Comparison of ENCODE assay signal across 23 cellular contexts in the genomic region with DNA sequence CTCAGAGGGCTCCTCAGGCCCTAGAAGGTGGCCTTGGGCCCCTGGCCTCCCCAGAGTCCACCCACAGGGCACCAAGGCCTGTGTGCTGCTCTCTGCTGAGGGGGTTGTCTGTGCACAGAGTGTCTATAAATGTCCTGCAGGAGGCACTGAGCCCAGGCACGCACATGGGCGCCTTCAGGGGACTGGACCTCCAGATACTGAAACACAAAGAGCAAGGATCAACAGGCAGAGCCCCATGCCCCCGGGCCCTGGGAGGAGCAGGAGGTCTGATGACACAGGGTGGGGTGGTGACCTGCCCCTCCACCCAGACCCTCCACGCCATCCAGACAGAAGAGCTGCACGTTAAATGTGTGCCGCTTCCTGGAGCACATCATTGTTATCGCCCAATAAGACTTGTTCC.
DNase-seq lines count a peak whose midpoint lies in the region; ATAC-seq, FAIRE-seq and TF ChIP-seq lines count a peak whose summit lies in the region.
"Had no signal": no experiment of that assay in that cellular context is flagged by ENCODE, and none has a peak within 500 bp of the region (broad histone marks: within the 10 kb centered on the region; RNA-seq: fewer than 3 reads in every experiment).

No MANE protein-coding gene starts in this region.

- H2BK12ac ChIP-seq in neuronal stem cell (ENCODE audit: low read length) = no peak overlapping the region

- TF ChIP-seq CTCF in HepG2 (CRISPR knock-in tag; IDR thresholded peaks at IDR 0.05) (no peak), right lobe of liver (IDR thresholded peaks at IDR 0.05) (no peak), foreskin keratinocyte (conservative IDR thresholded peaks at IDR 0.05) (no peak)

- H3K9ac ChIP-seq in HepG2 (ENCODE audit: insufficient read depth, low read depth, low read length) (no peak overlapping the region), neuronal stem cell (ENCODE audit: low read depth, low read length, poor library complexity) (no peak overlapping the region)

- CTCF ChIA-PET in HepG2 (lab: Yijun Ruan, JAX; ENCODE audit: low intra/inter-chr PET ratio, low total read pairs) = no interaction called here

- no peak overlapping the region for H3K4ac ChIP-seq in neuronal stem cell (ENCODE audit: low read length)

- in situ Hi-C loops in HepG2 (cut with HindIII; ENCODE audit: extremely low pct_ligation_motif_present, low pct_unique_long_range_greater_than_20kb) = no loop called here

- H3K4me2 ChIP-seq in HepG2 (ENCODE audit: low read depth, low read length) (no peak overlapping the region), neuronal stem cell (ENCODE audit: insufficient read depth, low read length, poor library complexity, severe bottlenecking) (no peak overlapping the region)
- H3K4me2 ChIP-seq: GM23338 had no signal

- no peak overlapping the region for H3K23ac ChIP-seq in neuronal stem cell (ENCODE audit: low read depth, low read length, poor library complexity)

- H2BK120ac ChIP-seq in neuronal stem cell (ENCODE audit: low read depth, low read length) = no peak overlapping the region

- H3K4me1 ChIP-seq in HepG2 (ENCODE audit: insufficient read depth, low read length) (no peaks in the 10 kb centered on the region), right lobe of liver (no peaks in the 10 kb centered on the region), foreskin keratinocyte (no peaks in the 10 kb centered on the region), neuronal stem cell (ENCODE audit: control insufficient read depth in 2 of 2, insufficient read depth in 1 of 2, low read depth in 1 of 2, low read length in 2 of 2) (peaks cover 0 to 7% of the 10 kb centered on the region in 2 donors)
- H3K4me1 ChIP-seq: BE2C had no signal

- no peaks in the 10 kb centered on the region for H4K20me1 ChIP-seq in HepG2 (ENCODE audit: insufficient read depth, low read length)

- POLR2A ChIA-PET in HepG2 (lab: Yijun Ruan, JAX) = no interaction called here

- no peak for FAIRE-seq in HepG2 (lab: Jason Lieb, UNC)
- FAIRE-seq: A204.1, GM12892, GM18507, H54 had no signal

- intact Hi-C loops in HepG2 (cut with micrococcal nuclease; ENCODE audit: unreplicated experiment) (no loop called here), right lobe of liver (cut with DNase I) (no loop called here)

- peak overlapping the region; percentile 22 for H2BK15ac ChIP-seq in neuronal stem cell (ENCODE audit: low read length)

- no peak for TF ChIP-seq RAD21 in HepG2 (CRISPR knock-in tag; IDR thresholded peaks at IDR 0.05)

- TF ChIP-seq POLR2A in HepG2 (IDR thresholded peaks at IDR 0.05; ENCODE audit: insufficient read depth in 1 of 2, low read depth in 2 of 2, low read length in 2 of 2) = no peak
- TF ChIP-seq POLR2A in right lobe of liver (IDR thresholded peaks at IDR 0.05) = no peak

- no peak for DNase-seq in HepG2 (ENCODE audit: low spot score)
- DNase-seq in right lobe of liver = no peak
- no peak for DNase-seq in foreskin keratinocyte
- no peak for DNase-seq in neuronal stem cell (ENCODE audit: low spot score)
- DNase-seq in cortex of kidney (lab: John Stamatoyannopoulos, UW) = no peak
- no peak for DNase-seq in NCI-H82 (lab: John Stamatoyannopoulos, UW)
- DNase-seq: ACHN; BE2C; C1 segment of cervical spinal cord; CD4-positive, CD25-positive, alpha-beta regulatory T cell; CD8-positive, alpha-beta memory T cell; COR-L47; DMS 273 treated with DMSO at 0.1 percent for 48 hours; DMS53; DND-41; GDM1; HCEC 1CT had no signal

- H3K36me3 ChIP-seq in HepG2 (replicated peaks in 1 of 2; ENCODE audit: control insufficient read depth in 1 of 2, insufficient read depth in 2 of 2, low read length in 2 of 2) = no peaks in the 10 kb centered on the region
- no peaks in the 10 kb centered on the region for H3K36me3 ChIP-seq in right lobe of liver
- H3K36me3 ChIP-seq in neuronal stem cell (replicated peaks in 1 of 2; ENCODE audit: control insufficient read depth in 2 of 2, insufficient read depth in 2 of 2, low read length in 2 of 2) = no peaks in the 10 kb centered on the region
- H3K36me3 ChIP-seq: BE2C had no signal

- H4K8ac ChIP-seq in neuronal stem cell (ENCODE audit: low read depth, low read length) = no peak overlapping the region

- H3K27me3 ChIP-seq in HepG2 (ENCODE audit: control insufficient read depth in 1 of 2, insufficient read depth in 2 of 2, low read length in 2 of 2) = peaks cover 0 to 6% of the 10 kb centered on the region in 2 experiments; a peak in 1 of 5 replicates
- no peaks in the 10 kb centered on the region for H3K27me3 ChIP-seq in right lobe of liver
- peaks cover 12% of the 10 kb centered on the region for H3K27me3 ChIP-seq in foreskin keratinocyte
- peaks cover 0 to 32% (median 1%) of the 10 kb centered on the region in 3 experiments for H3K27me3 ChIP-seq in neuronal stem cell (ENCODE audit: control insufficient read depth in 3 of 3, insufficient read depth in 3 of 3, low read depth in 1 of 3, low read length in 3 of 3)

- no peak overlapping the region for H4K91ac ChIP-seq in neuronal stem cell (ENCODE audit: low read depth, low read length, poor library complexity)

- no peak overlapping the region for H3K27ac ChIP-seq in HepG2 (ENCODE audit: extremely low read length, insufficient read depth, low read length)
- no peak overlapping the region for H3K27ac ChIP-seq in right lobe of liver
- no peak overlapping the region for H3K27ac ChIP-seq in foreskin keratinocyte
- H3K27ac ChIP-seq in neuronal stem cell (replicated peaks; ENCODE audit: low read length) = no peak overlapping the region

- peaks cover 4% of the 10 kb centered on the region for H3K9me3 ChIP-seq in HepG2 (ENCODE audit: low read length)
- H3K9me3 ChIP-seq in right lobe of liver = no peaks in the 10 kb centered on the region
- H3K9me3 ChIP-seq in neuronal stem cell (replicated peaks in 1 of 2; ENCODE audit: control insufficient read depth in 2 of 2, insufficient read depth in 1 of 2, low read depth in 1 of 2, low read length in 2 of 2) = peaks cover 0 to 8% of the 10 kb centered on the region in 2 donors
- H3K9me3 ChIP-seq: BE2C had no signal

- H3K4me3 ChIP-seq in HepG2 (replicated peaks in 1 of 3; ENCODE audit: insufficient read depth in 1 of 3, low read depth in 2 of 3, low read length in 3 of 3) = no peak overlapping the region
- H3K4me3 ChIP-seq in right lobe of liver = no peak overlapping the region
- no peak overlapping the region for H3K4me3 ChIP-seq in neuronal stem cell (ENCODE audit: low read length in 2 of 2)
- H3K4me3 ChIP-seq: GM23338 had no signal

- no peaks in the 10 kb centered on the region for H3K79me2 ChIP-seq in HepG2 (ENCODE audit: insufficient read depth, low read length)

- peak overlapping the region; percentile 82 for H2AK5ac ChIP-seq in neuronal stem cell (ENCODE audit: low read depth, low read length)

- TF ChIP-seq EP300 in HepG2 (IDR thresholded peaks at IDR 0.05; ENCODE audit: low read depth in 2 of 2, low read length in 2 of 2) = no peak
- TF ChIP-seq EP300 in HepG2 (CRISPR knock-in tag; IDR thresholded peaks at IDR 0.05; ENCODE audit: borderline replicate concordance) = no peak

- peak overlapping the region; percentile 76 for H3K18ac ChIP-seq in neuronal stem cell (ENCODE audit: low read length)

- H3K14ac ChIP-seq in neuronal stem cell (ENCODE audit: low read length) = peak overlapping the region; percentile 31

- H2BK5ac ChIP-seq in neuronal stem cell (ENCODE audit: low read length) = peak overlapping the region; percentile 84

- H3K79me1 ChIP-seq in neuronal stem cell (ENCODE audit: low read depth, low read length) = no peaks in the 10 kb centered on the region

- BruUV-seq in HepG2 (replicated peaks; lab: Mats Ljungman, UMichigan) = no TSS peak

- ATAC-seq in HepG2 = peak; percentile 52; the same call in 2 of the 3 replicates
- no peak for ATAC-seq in right lobe of liver
- ATAC-seq in foreskin keratinocyte = peak; percentile 14
- ATAC-seq in GM21619 (IDR thresholded peaks at IDR 0.05; ENCODE audit: unreplicated experiment) = no peak
- ATAC-seq: GM23338 had no signal

- H2AFZ ChIP-seq in HepG2 (ENCODE audit: low read length) = no peak overlapping the region
- H2AFZ ChIP-seq in neuronal stem cell (ENCODE audit: low read length) = no peak overlapping the region
- H2AFZ ChIP-seq: GM23338 had no signal

- 66% methylated on average over 4 of the region's 7 CpGs for WGBS in HepG2 (ENCODE audit: low lambda C conversion rate)
- WGBS in right lobe of liver (ENCODE audit: insufficient coverage, low coverage, low lambda C conversion rate, missing lambda C conversion rate) = 56% methylated on average over 4 of the region's 7 CpGs
- WGBS in neuronal stem cell (ENCODE audit: extremely low coverage in 2 of 2, insufficient read length in 2 of 2, insufficient replicate concordance in 1 of 2), 2 donors = no CpG with 5 or more reads among the region's 7 CpGs

TF ChIP-seq in HepG2, 621 proteins besides CTCF, POLR2A, EP300 and RAD21 (continues in another document):
- TF ChIP-seq ZNF7 (CRISPR knock-in tag; IDR thresholded peaks at IDR 0.05) = no peak
- TF ChIP-seq ZNF674 (CRISPR knock-in tag; IDR thresholded peaks at IDR 0.05; ENCODE audit: low read depth) = no peak
- TF ChIP-seq IRF2 (CRISPR knock-in tag; IDR thresholded peaks at IDR 0.05) = no peak
- TF ChIP-seq, protein P1, sequence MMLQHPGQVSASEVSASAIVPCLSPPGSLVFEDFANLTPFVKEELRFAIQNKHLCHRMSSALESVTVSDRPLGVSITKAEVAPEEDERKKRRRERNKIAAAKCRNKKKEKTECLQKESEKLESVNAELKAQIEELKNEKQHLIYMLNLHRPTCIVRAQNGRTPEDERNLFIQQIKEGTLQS (CRISPR knock-in tag; IDR thresholded peaks at IDR 0.05) = no peak
- TF ChIP-seq KLF13 (CRISPR knock-in tag; IDR thresholded peaks at IDR 0.05) = no peak
- no peak for TF ChIP-seq SIN3A (IDR thresholded peaks at IDR 0.05; ENCODE audit: borderline replicate concordance, low read depth, low read length)
- no peak for TF ChIP-seq PHF20 (CRISPR knock-in tag; IDR thresholded peaks at IDR 0.05)
- TF ChIP-seq HCFC1 (IDR thresholded peaks at IDR 0.05; ENCODE audit: low read depth, low read length) = no peak
- TF ChIP-seq NR2F2 (IDR thresholded peaks at IDR 0.05; ENCODE audit: borderline replicate concordance, low read depth) = no peak
- TF ChIP-seq ZFP36L2 (CRISPR knock-in tag; IDR thresholded peaks at IDR 0.05) = no peak
- no peak for TF ChIP-seq NFIB (CRISPR knock-in tag; IDR thresholded peaks at IDR 0.05; ENCODE audit: borderline replicate concordance)
- TF ChIP-seq, protein P2, sequence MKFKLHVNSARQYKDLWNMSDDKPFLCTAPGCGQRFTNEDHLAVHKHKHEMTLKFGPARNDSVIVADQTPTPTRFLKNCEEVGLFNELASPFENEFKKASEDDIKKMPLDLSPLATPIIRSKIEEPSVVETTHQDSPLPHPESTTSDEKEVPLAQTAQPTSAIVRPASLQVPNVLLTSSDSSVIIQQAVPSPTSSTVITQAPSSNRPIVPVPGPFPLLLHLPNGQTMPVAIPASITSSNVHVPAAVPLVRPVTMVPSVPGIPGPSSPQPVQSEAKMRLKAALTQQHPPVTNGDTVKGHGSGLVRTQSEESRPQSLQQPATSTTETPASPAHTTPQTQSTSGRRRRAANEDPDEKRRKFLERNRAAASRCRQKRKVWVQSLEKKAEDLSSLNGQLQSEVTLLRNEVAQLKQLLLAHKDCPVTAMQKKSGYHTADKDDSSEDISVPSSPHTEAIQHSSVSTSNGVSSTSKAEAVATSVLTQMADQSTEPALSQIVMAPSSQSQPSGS (CRISPR knock-in tag; IDR thresholded peaks at IDR 0.05) = no peak

Comparison
In these comparisons a context has a peak if more than half of its experiments do, and no peak if none do; other contexts are left out.
1. ATAC-seq: peak in HepG2 (single experiment) and foreskin keratinocyte (single experiment); none in right lobe of liver (0 of 4) and GM21619 (single experiment).